Comparison of ENCODE assay signal across 12 cellular contexts in genomic region chr6:84522135-84522535, GRCh38.
A peak's percentile ranks its signal among the peaks of the same experiment; 100 is the strongest.
DNase-seq lines count a peak whose midpoint lies in the region; ATAC-seq and TF ChIP-seq lines count a peak whose summit lies in the region.
"Had no signal": no experiment of that assay in that cellular context is flagged by ENCODE, and none has a peak within 500 bp of the region (broad histone marks: within the 10 kb centered on the region; RNA-seq: fewer than 3 reads in every experiment).

No MANE protein-coding gene starts in this region.

- H3K4me1 ChIP-seq in PC-3 (ENCODE audit: insufficient read depth, low read length): peaks cover 13% of the 10 kb centered on the region
- H3K4me1 ChIP-seq in osteoblast (ENCODE audit: insufficient read depth, low read length): peaks cover 16% of the 10 kb centered on the region

- H3K36me3 ChIP-seq in PC-3 (ENCODE audit: low read depth, low read length) (no peaks in the 10 kb centered on the region), osteoblast (ENCODE audit: insufficient read depth, low read length) (no peaks in the 10 kb centered on the region)
- H3K36me3 ChIP-seq: SJCRH30 had no signal

- TF ChIP-seq CTCF in PC-3 (conservative IDR thresholded peaks at IDR 0.05; ENCODE audit: low read depth, low read length): no peak
- no peak for TF ChIP-seq CTCF in osteoblast (IDR thresholded peaks at IDR 0.05; ENCODE audit: extremely low read depth, low read depth, low read length)

- H3K4me2 ChIP-seq in PC-3 (ENCODE audit: low read length): peak overlapping the region; percentile 26
- H3K4me2 ChIP-seq in osteoblast (ENCODE audit: insufficient read depth, low read length): peak overlapping the region; percentile 16

- no peak overlapping the region for H3K9ac ChIP-seq in PC-3 (ENCODE audit: low read length)

- no peaks in the 10 kb centered on the region for H4K20me1 ChIP-seq in PC-3 (ENCODE audit: low read length)
- H4K20me1 ChIP-seq in osteoblast (ENCODE audit: insufficient read depth, low read length): no peaks in the 10 kb centered on the region

- H3K9me2 ChIP-seq in PC-3 (replicated peaks; ENCODE audit: low read length): no peaks in the 10 kb centered on the region

- no peak overlapping the region for H3K4me3 Mint-ChIP-seq in T-cell
- H3K4me3 Mint-ChIP-seq: brain had no signal

- no peak overlapping the region for H3K4me3 ChIP-seq in PC-3 (ENCODE audit: low read length)
- no peak overlapping the region for H3K4me3 ChIP-seq in osteoblast (ENCODE audit: insufficient read depth, low read length)
- H3K4me3 ChIP-seq: SJCRH30 had no signal

- no TSS peak for BruUV-seq in PC-3 (replicated peaks; lab: Mats Ljungman, UMichigan)

- POLR2A ChIA-PET in PC-3 (lab: Charles Lee; ENCODE audit: unreplicated experiment): no interaction called here
- POLR2A ChIA-PET in T-cell (lab: Charles Lee): no interaction called here

- peak; percentile 72 for DNase-seq in DMS53 (lab: John Stamatoyannopoulos, UW)
- peak; percentile 83 for DNase-seq in PC-3
- DNase-seq in epithelial cell of prostate (ENCODE audit: low read depth, low spot score): peak; percentile 24
- peak; percentile 72 for DNase-seq in osteoblast (ENCODE audit: insufficient read length, low spot score, missing footprints)
- no peak for DNase-seq in T-cell
- DNase-seq in activated CD4-positive, alpha-beta T cell treated with anti-CD3 and anti-CD28 coated beads for 1 hour: no peak
- DNase-seq: NCI-H2107, nucleus accumbens, SJCRH30 had no signal

- intact Hi-C loops in PC-3 (cut with micrococcal nuclease): no loop called here

- H3K79me2 ChIP-seq in PC-3 (ENCODE audit: low read length) (no peaks in the 10 kb centered on the region), osteoblast (ENCODE audit: insufficient read depth, low read length) (no peaks in the 10 kb centered on the region)

- no peaks in the 10 kb centered on the region for H3F3A ChIP-seq in PC-3 (ENCODE audit: low read length, unreplicated experiment)

- H2AFZ ChIP-seq in PC-3 (ENCODE audit: low read length): no peak overlapping the region
- no peak overlapping the region for H2AFZ ChIP-seq in osteoblast (ENCODE audit: low read length)

- CTCF ChIA-PET in PC-3 (lab: Charles Lee): no interaction called here
- CTCF ChIA-PET in T-cell (lab: Charles Lee): no interaction called here

- H3K27me3 ChIP-seq in PC-3 (ENCODE audit: low read length): no peaks in the 10 kb centered on the region
- no peaks in the 10 kb centered on the region for H3K27me3 ChIP-seq in osteoblast (ENCODE audit: insufficient read depth, low read length)
- H3K27me3 ChIP-seq: SJCRH30 had no signal

- ATAC-seq in PC-3 (peak; percentile 98), GM18909 (IDR thresholded peaks at IDR 0.05; ENCODE audit: poor library complexity, unreplicated experiment) (no peak), HG02885 (IDR thresholded peaks at IDR 0.05; ENCODE audit: poor library complexity, unreplicated experiment) (no peak), T-cell (replicated peaks in 1 of 4) (no peak)

- no peaks in the 10 kb centered on the region for H3K4me1 Mint-ChIP-seq in T-cell
- H3K4me1 Mint-ChIP-seq: brain had no signal

- H3K27ac ChIP-seq in PC-3 (ENCODE audit: low read length): peak overlapping the region; percentile 33
- H3K27ac ChIP-seq in epithelial cell of prostate: no peak overlapping the region
- H3K27ac ChIP-seq in osteoblast (ENCODE audit: low read depth, low read length): peak overlapping the region; percentile 13
- H3K27ac ChIP-seq: SJCRH30 had no signal

- peaks cover 0 to 16% (median 6%) of the 10 kb centered on the region in 3 donors for H3K9me3 Mint-ChIP-seq in T-cell
- H3K9me3 Mint-ChIP-seq: brain had no signal

- no peaks in the 10 kb centered on the region for H3K9me3 ChIP-seq in PC-3 (ENCODE audit: low read length)
- H3K9me3 ChIP-seq in osteoblast (ENCODE audit: low read depth, low read length): no peaks in the 10 kb centered on the region
- H3K9me3 ChIP-seq: SJCRH30 had no signal

- no peaks in the 10 kb centered on the region for H3K36me3 Mint-ChIP-seq in T-cell
- H3K36me3 Mint-ChIP-seq: brain had no signal

- H3K27me3 Mint-ChIP-seq in T-cell: no peaks in the 10 kb centered on the region

- no peak overlapping the region for H3K27ac Mint-ChIP-seq in T-cell
- H3K27ac Mint-ChIP-seq: brain had no signal

Comparison
In these comparisons a context has a peak if more than half of its experiments do, and no peak if none do; other contexts are left out.
1. DNase-seq: peak in DMS53 (single experiment), PC-3 (single experiment), epithelial cell of prostate (single experiment) and osteoblast (single experiment); none in T-cell (0 of 34) and activated CD4-positive, alpha-beta T cell treated with anti-CD3 and anti-CD28 coated beads for 1 hour (single experiment).